In genomic region chr22:38336699-38337098, GRCh38 we compare ENCODE assay signal across 2 cellular contexts.
TF ChIP-seq lines count a peak whose summit lies in the region.

No MANE protein-coding gene starts in this region.

TF ChIP-seq in SK-N-SH, 30 proteins besides CTCF, POLR2A, EP300 and RAD21 (continued from another document):
- no peak for TF ChIP-seq ZBTB33 (IDR thresholded peaks at IDR 0.05; ENCODE audit: borderline replicate concordance, low read depth)
- no peak for TF ChIP-seq FOXM1 (IDR thresholded peaks at IDR 0.05; ENCODE audit: low read depth)
- no peak for TF ChIP-seq TEAD4 (IDR thresholded peaks at IDR 0.05; ENCODE audit: borderline replicate concordance, insufficient read depth)
- no peak for TF ChIP-seq ELF1 (IDR thresholded peaks at IDR 0.05)
- TF ChIP-seq JUND (IDR thresholded peaks at IDR 0.05): no peak
- TF ChIP-seq RCOR1 (IDR thresholded peaks at IDR 0.05; ENCODE audit: low read length): no peak
- no peak for TF ChIP-seq USF2 (IDR thresholded peaks at IDR 0.05; ENCODE audit: borderline replicate concordance, low read depth, low read length)
- no peak for TF ChIP-seq NFIC (IDR thresholded peaks at IDR 0.05; ENCODE audit: borderline replicate concordance)
- TF ChIP-seq FOXJ3 (CRISPR knock-in tag; IDR thresholded peaks at IDR 0.05): no peak
- no peak for TF ChIP-seq MEF2A (IDR thresholded peaks at IDR 0.05; ENCODE audit: borderline replicate concordance, low read depth)

TF ChIP-seq in SK-N-SH treated with all-trans-retinoic acid at 6 μM for 48 hours, 23 proteins besides CTCF, POLR2A, EP300 and RAD21 (continued from another document):
- no peak for TF ChIP-seq PPARA (CRISPR knock-in tag; IDR thresholded peaks at IDR 0.05; ENCODE audit: borderline replicate concordance)
- no peak for TF ChIP-seq CSRNP3 (CRISPR knock-in tag; IDR thresholded peaks at IDR 0.05)
- TF ChIP-seq ZNF565 (CRISPR knock-in tag; conservative IDR thresholded peaks at IDR 0.05; ENCODE audit: low read depth): no peak
- TF ChIP-seq ZNF8 (CRISPR knock-in tag; IDR thresholded peaks at IDR 0.05): no peak
